In the genomic region with DNA sequence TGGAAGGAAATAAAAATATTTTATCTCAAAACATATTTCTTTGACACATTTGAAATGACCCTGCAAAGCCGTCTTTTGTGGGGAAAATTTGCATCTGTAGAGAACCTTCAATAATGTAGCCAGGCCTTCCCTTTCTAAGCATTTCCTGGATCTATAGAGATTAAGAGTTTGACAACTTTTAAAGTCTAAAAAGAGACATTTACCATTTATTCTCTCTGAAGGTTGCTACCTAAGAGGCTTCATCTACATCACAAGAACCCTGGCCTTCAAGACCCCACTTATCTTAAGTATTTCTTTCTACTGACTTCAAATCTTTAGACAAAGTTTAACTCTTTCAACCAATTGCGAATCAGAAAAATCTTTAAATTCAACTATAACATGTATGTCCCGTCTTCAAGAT, we compare ENCODE assay signal across 29 cellular contexts.
"Had no signal": no experiment of that assay in that cellular context is flagged by ENCODE, and none has a peak within 500 bp of the region (broad histone marks: within the 10 kb centered on the region; RNA-seq: fewer than 3 reads in every experiment).

No MANE protein-coding gene starts in this region.

- H3K36me3 ChIP-seq: adrenal gland, cardiac muscle cell, colonic mucosa, stomach, tibial nerve had no signal

- H3K27me3 ChIP-seq: adrenal gland, cardiac muscle cell, colonic mucosa, stomach had no signal

- ATAC-seq: activated CD4-positive, CD25-positive, alpha-beta regulatory T cell treated with anti-CD3 and anti-CD28 coated beads, Interleukin-2, amount 50 U/mL, for 24 hours; left colon; naive thymus-derived CD4-positive, alpha-beta T cell; psoas muscle; stimulated activated naive B cell treated with anti-CD40 and anti-IgM and Interleukin-4, amounts not matched to agents 10 μg/mL and 1 μg/mL and 100 μg/mL, for 72 hours had no signal

- DNase-seq: activated CD4-positive, alpha-beta T cell treated with anti-CD3 and anti-CD28 coated beads for 48 hours; activated CD4-positive, alpha-beta T cell treated with anti-CD3 and anti-CD28 coated beads, Interleukin-2, amount 50 U/mL, for 48 hours; activated CD8-positive, alpha-beta memory T cell treated with anti-CD3 and anti-CD28 coated beads, Interleukin-2, amount 50 U/mL, for 4 hours; activated effector memory CD4-positive, alpha-beta T cell treated with anti-CD3 and anti-CD28 coated beads, Interleukin-2, amount 50 U/mL, for 16 hours; activated naive CD4-positive, alpha-beta T cell treated with anti-CD3 and anti-CD28 coated beads for 36 hours; activated naive CD8-positive, alpha-beta T cell treated with anti-CD3 and anti-CD28 coated beads for 36 hours; activated T-cell treated with anti-CD3 and anti-CD28 coated beads, Interleukin-2, amount 50 U/mL, for 1 hour; adrenal gland; aorta; cerebellar nuclear complex; colonic mucosa; effector CD8-positive, alpha-beta T cell; immature natural killer cell; kidney; left colon; midbrain; naive thymus-derived CD4-positive, alpha-beta T cell; occipital lobe; psoas muscle; stimulated activated CD4-positive, alpha-beta T cell treated with anti-CD3 and anti-CD28 coated beads, Interleukin-15, amount 100 ng/mL, for 24 hours; stimulated activated CD4-positive, alpha-beta T cell treated with anti-CD3 and anti-CD28 coated beads, Interleukin-2, amount 100 ng/mL, for 24 hours; stimulated activated naive B cell treated with anti-CD40 and anti-IgM and Interleukin-4, amounts not matched to agents 10 μg/mL and 1 μg/mL and 100 μg/mL, for 72 hours; stomach; T-helper 9 cell had no signal

- H3K4me1 ChIP-seq: adrenal gland, colonic mucosa, parathyroid adenoma, psoas muscle, stomach, tibial nerve had no signal

- H2AFZ ChIP-seq: parathyroid adenoma had no signal

- H3K9ac ChIP-seq: parathyroid adenoma had no signal

- H3K4me3 ChIP-seq: adrenal gland, cardiac muscle cell, colonic mucosa, psoas muscle, stomach, tibial nerve had no signal

- H3K27ac ChIP-seq: adrenal gland, cardiac muscle cell, colonic mucosa, parathyroid adenoma, psoas muscle, stomach, tibial nerve, VCaP had no signal

- H3K9me3 ChIP-seq: adrenal gland, colonic mucosa, psoas muscle, stomach, tibial nerve had no signal

- H3K79me2 ChIP-seq: parathyroid adenoma had no signal
